ENCODE assay signal across 9 cellular contexts in genomic region chr5:91641730-91642350, GRCh38.
A peak's percentile ranks its signal among the peaks of the same experiment; 100 is the strongest.
DNase-seq lines count a peak whose midpoint lies in the region; TF ChIP-seq lines count a peak whose summit lies in the region.
"Had no signal": no experiment of that assay in that cellular context is flagged by ENCODE, and none has a peak within 500 bp of the region (broad histone marks: within the 10 kb centered on the region; RNA-seq: fewer than 3 reads in every experiment).

No MANE protein-coding gene starts in this region.

- H3K27ac ChIP-seq in A673 (ENCODE audit: low read depth, low read length, poor library complexity, severe bottlenecking) (no peak overlapping the region), spleen (no peak overlapping the region)
- H3K27ac ChIP-seq: epithelial cell of prostate had no signal

- in situ Hi-C loops in GM13976 (cut with MboI; ENCODE audit: low sequenced_read_pairs, unreplicated experiment) = no loop called here

- no peak overlapping the region for H3K4me3 ChIP-seq in A673 (ENCODE audit: low read depth, low read length, poor library complexity, severe bottlenecking)
- H3K4me3 ChIP-seq in foreskin fibroblast (ENCODE audit: low read depth in 1 of 2, low read length in 2 of 2) = no peak overlapping the region
- no peak overlapping the region for H3K4me3 ChIP-seq in spleen

- DNase-seq in A673 (ENCODE audit: low spot score) = peak; percentile 77
- DNase-seq in GM13976 (ENCODE audit: low spot score) = no peak
- peak; percentile 69 for DNase-seq in LHCN-M2 (ENCODE audit: low read depth)
- peak; percentile 21 for DNase-seq in SHP77 treated with DMSO at 0.1 percent for 48 hours (lab: John Stamatoyannopoulos, UW)
- DNase-seq in foreskin fibroblast = peak; percentile 24 to 74
- DNase-seq in spleen = no peak
- no peak for DNase-seq in stimulated activated CD4-positive, alpha-beta T cell treated with anti-CD3 and anti-CD28 coated beads, Interleukin-4, amount 100 ng/mL, for 4 hours
- no peak for DNase-seq in epidermal melanocyte (ENCODE audit: insufficient read length, low spot score)

- peak; percentile 71 for TF ChIP-seq CTCF in A673 (conservative IDR thresholded peaks at IDR 0.05; ENCODE audit: low read depth, low read length)
- TF ChIP-seq CTCF in GM13976 (IDR thresholded peaks at IDR 0.05; ENCODE audit: borderline replicate concordance, control extremely low read depth, extremely low read depth, insufficient read depth, missing control alignments) = peak; percentile 19
- TF ChIP-seq CTCF in foreskin fibroblast (IDR thresholded peaks at IDR 0.05; ENCODE audit: low read depth, low read length) = peak; percentile 21
- peak in 7 of 11 experiments; percentile 19 to 56 (median 46) for TF ChIP-seq CTCF in spleen (IDR thresholded peaks at IDR 0.05 in 8 of 11, conservative IDR thresholded peaks at IDR 0.05 in 3 of 11)

- CTCF ChIA-PET in A673 (lab: Charles Lee) = interaction anchor here (0.6 to 1.5 kb wide), 2 partner anchors 12 to 581 kb away, joined by 3 to 6 read pairs; no protein-coding TSS in a partner anchor

- no peak for TF ChIP-seq POLR2A in spleen (IDR thresholded peaks at IDR 0.05)

- H3K36me3 ChIP-seq in A673 (ENCODE audit: insufficient read depth, low read length, poor library complexity, severe bottlenecking) (no peaks in the 10 kb centered on the region), spleen (no peaks in the 10 kb centered on the region)

- H3K9me3 ChIP-seq in A673 (ENCODE audit: low read depth, low read length, poor library complexity, severe bottlenecking) (no peaks in the 10 kb centered on the region), spleen (no peaks in the 10 kb centered on the region)

- intact Hi-C loops in A673 (cut with micrococcal nuclease; ENCODE audit: unreplicated experiment) (loop anchor here (10.0 kb wide), 3 partner anchors 283 to 1943 kb away; partner anchors contain the start of genes NR2F1 and NR2F1-AS1), spleen (cut with DNase I; ENCODE audit: low total_unique reads) (no loop called here)

- H3K4me1 ChIP-seq in A673 (ENCODE audit: insufficient read depth, low read length, poor library complexity, severe bottlenecking) (peaks cover 11% of the 10 kb centered on the region), spleen (no peaks in the 10 kb centered on the region)

- WGBS in spleen, 5 donors = 1 to 7% (median 2%) methylated on average over 2 of the region's 2 CpGs

- H3K27me3 ChIP-seq in A673 (replicated peaks; ENCODE audit: insufficient read depth, low read depth, low read length, poor library complexity) (no peaks in the 10 kb centered on the region), spleen (replicated peaks in 1 of 7) (no peaks in the 10 kb centered on the region)

- POLR2A ChIA-PET in A673 (lab: Charles Lee; ENCODE audit: low non-redundant PET) = no interaction called here

- no TSS peak for BruUV-seq in A673 (replicated peaks; lab: Mats Ljungman, UMichigan)

Comparison
In these comparisons a context has a peak if more than half of its experiments do, and no peak if none do; other contexts are left out.
1. DNase-seq: peak in A673 (single experiment), LHCN-M2 (single experiment), SHP77 treated with DMSO at 0.1 percent for 48 hours (single experiment) and foreskin fibroblast (2 of 2); none in GM13976 (single experiment), spleen (single experiment), stimulated activated CD4-positive, alpha-beta T cell treated with anti-CD3 and anti-CD28 coated beads, Interleukin-4, amount 100 ng/mL, for 4 hours (0 of 2) and epidermal melanocyte (single experiment).
2. CTCF ChIP-seq: peak in every context shown above with its lines; median percentile 71 in A673; 46 in spleen; 21 in foreskin fibroblast; 19 in GM13976.